In genomic region chr9:33272061-33272460, GRCh38 we compare ENCODE assay signal across 1 cellular context.
TF ChIP-seq lines count a peak whose summit lies in the region.

No MANE protein-coding gene starts in this region.

TF ChIP-seq in K562, 482 proteins besides CTCF, POLR2A, EP300 and RAD21 (continued from another document):
- TF ChIP-seq CHD1 (IDR thresholded peaks at IDR 0.05; ENCODE audit: low read length): no peak
- TF ChIP-seq SMARCA4 (IDR thresholded peaks at IDR 0.05): no peak
- no peak for TF ChIP-seq PBX2 (CRISPR knock-in tag; IDR thresholded peaks at IDR 0.05; ENCODE audit: low read depth)
- TF ChIP-seq PBX2 (tag; conservative IDR thresholded peaks at IDR 0.05; ENCODE audit: low read depth): no peak
- no peak for TF ChIP-seq XRCC5 (IDR thresholded peaks at IDR 0.05; ENCODE audit: low read depth, low read length)
- TF ChIP-seq BMI1 (IDR thresholded peaks at IDR 0.05; ENCODE audit: low read length): no peak
- no peak for TF ChIP-seq MBD1 (CRISPR knock-in tag; IDR thresholded peaks at IDR 0.05)
- TF ChIP-seq NR2C1 (IDR thresholded peaks at IDR 0.05): peak; percentile 44; the same call in 1 of the 2 replicates
- peak; percentile 41; the same call in 1 of the 2 replicates for TF ChIP-seq NR2C1 (tag; IDR thresholded peaks at IDR 0.05)
- no peak for TF ChIP-seq NCOA2 (IDR thresholded peaks at IDR 0.05; ENCODE audit: partially characterized antibody in 2 of 2)
- no peak for TF ChIP-seq TFAM (CRISPR knock-in tag; conservative IDR thresholded peaks at IDR 0.05)
- no peak for TF ChIP-seq GTF2B (IDR thresholded peaks at IDR 0.05; ENCODE audit: extremely low read depth, insufficient read length)
- no peak for TF ChIP-seq PML (IDR thresholded peaks at IDR 0.05; ENCODE audit: low read length)
- TF ChIP-seq ARID1B (IDR thresholded peaks at IDR 0.05): peak; percentile 63
- TF ChIP-seq ZNF23 (CRISPR knock-in tag; IDR thresholded peaks at IDR 0.05): no peak
- no peak for TF ChIP-seq ZBTB8A (IDR thresholded peaks at IDR 0.05; ENCODE audit: partially characterized antibody)
- TF ChIP-seq KLF1 (tag; IDR thresholded peaks at IDR 0.05): no peak
- no peak for TF ChIP-seq CXXC5 (CRISPR knock-in tag; IDR thresholded peaks at IDR 0.05)
- TF ChIP-seq TAL1 (IDR thresholded peaks at IDR 0.05): peak; percentile 32; the same call in 1 of the 2 replicates
- TF ChIP-seq ELF1 (tag; IDR thresholded peaks at IDR 0.05): no peak
- no peak for TF ChIP-seq IRF1 (CRISPR knock-in tag; IDR thresholded peaks at IDR 0.05; ENCODE audit: borderline replicate concordance)
- TF ChIP-seq MCM2 (IDR thresholded peaks at IDR 0.05; ENCODE audit: low read depth): no peak
- TF ChIP-seq NFATC3 (IDR thresholded peaks at IDR 0.05): no peak
- no peak for TF ChIP-seq RBM17 (IDR thresholded peaks at IDR 0.05; ENCODE audit: borderline replicate concordance, low read depth, low read length)
- no peak for TF ChIP-seq MGA (IDR thresholded peaks at IDR 0.05)
- no peak for TF ChIP-seq FOXK1 (CRISPR knock-in tag; IDR thresholded peaks at IDR 0.05; ENCODE audit: borderline replicate concordance)
- TF ChIP-seq ZFP91 (CRISPR knock-in tag; IDR thresholded peaks at IDR 0.05): no peak
- no peak for TF ChIP-seq CBX1 (IDR thresholded peaks at IDR 0.05; ENCODE audit: low read depth)
